Comparison of ENCODE assay signal across 8 cellular contexts in the genomic region with DNA sequence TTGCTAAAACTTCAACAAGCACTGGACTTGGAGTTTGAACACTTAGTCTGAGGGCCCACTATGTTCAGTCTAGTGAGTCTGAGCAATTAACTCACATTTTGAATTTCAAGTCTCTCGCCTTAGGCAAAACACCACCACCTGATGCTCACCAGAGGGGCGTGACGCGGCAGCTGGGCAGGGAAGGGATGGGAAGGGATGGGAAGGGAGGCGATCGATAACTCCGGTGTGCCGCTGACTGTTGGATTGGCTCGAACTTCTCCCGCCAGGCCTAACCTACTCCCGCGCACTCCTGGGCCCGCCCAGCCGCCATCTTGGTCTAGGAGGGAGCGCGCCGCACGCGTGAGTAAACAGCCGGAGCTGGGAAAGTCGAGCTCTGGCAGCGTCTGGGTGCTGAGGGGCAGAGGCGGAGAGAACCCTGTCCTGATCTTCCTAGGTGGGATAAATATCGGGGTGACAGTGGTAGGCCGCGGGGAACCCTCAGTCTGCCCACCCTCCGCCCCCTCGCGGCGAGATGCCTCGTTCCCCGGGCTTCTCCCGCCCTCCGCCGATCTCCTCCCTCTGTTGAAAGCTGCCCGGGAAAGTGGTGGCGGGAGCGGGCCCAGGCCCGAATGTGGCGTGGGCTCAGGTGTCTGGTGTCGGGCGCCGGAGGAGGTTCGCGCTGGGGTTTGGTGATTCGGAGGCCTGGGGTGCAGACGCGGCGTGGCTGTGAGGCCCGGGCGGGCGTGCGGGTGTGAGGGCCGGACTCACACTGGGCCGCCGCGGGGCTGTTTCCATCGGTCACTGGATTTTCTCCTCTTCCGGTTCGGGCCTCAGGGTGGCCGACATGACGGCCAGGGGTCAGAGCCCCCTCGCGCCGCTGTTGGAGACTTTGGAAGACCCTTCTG. TPM values are rescaled to one million over a fixed set of nuclear protein-coding genes. Genes with fewer than 3 reads are reported as not detected.
DNase-seq lines count a peak whose midpoint lies in the region; ATAC-seq lines count a peak whose summit lies in the region.

A gene with protein sequence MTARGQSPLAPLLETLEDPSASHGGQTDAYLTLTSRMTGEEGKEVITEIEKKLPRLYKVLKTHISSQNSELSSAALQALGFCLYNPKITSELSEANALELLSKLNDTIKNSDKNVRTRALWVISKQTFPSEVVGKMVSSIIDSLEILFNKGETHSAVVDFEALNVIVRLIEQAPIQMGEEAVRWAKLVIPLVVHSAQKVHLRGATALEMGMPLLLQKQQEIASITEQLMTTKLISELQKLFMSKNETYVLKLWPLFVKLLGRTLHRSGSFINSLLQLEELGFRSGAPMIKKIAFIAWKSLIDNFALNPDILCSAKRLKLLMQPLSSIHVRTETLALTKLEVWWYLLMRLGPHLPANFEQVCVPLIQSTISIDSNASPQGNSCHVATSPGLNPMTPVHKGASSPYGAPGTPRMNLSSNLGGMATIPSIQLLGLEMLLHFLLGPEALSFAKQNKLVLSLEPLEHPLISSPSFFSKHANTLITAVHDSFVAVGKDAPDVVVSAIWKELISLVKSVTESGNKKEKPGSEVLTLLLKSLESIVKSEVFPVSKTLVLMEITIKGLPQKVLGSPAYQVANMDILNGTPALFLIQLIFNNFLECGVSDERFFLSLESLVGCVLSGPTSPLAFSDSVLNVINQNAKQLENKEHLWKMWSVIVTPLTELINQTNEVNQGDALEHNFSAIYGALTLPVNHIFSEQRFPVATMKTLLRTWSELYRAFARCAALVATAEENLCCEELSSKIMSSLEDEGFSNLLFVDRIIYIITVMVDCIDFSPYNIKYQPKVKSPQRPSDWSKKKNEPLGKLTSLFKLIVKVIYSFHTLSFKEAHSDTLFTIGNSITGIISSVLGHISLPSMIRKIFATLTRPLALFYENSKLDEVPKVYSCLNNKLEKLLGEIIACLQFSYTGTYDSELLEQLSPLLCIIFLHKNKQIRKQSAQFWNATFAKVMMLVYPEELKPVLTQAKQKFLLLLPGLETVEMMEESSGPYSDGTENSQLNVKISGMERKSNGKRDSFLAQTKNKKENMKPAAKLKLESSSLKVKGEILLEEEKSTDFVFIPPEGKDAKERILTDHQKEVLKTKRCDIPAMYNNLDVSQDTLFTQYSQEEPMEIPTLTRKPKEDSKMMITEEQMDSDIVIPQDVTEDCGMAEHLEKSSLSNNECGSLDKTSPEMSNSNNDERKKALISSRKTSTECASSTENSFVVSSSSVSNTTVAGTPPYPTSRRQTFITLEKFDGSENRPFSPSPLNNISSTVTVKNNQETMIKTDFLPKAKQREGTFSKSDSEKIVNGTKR (N-terminal part only) (plus strand): TSS at position 302 of the 884 bp plus-strand sequence. CDS start 522 bp downstream, at position 824.

- peak within 1 kb of the TSS; percentile 39 to 89 for H3K14ac ChIP-seq in mesenchymal stem cell (ENCODE audit: low read length in 2 of 2)

- H2BK15ac ChIP-seq in mesenchymal stem cell (ENCODE audit: low read depth, poor library complexity, severe bottlenecking): peak within 1 kb of the TSS; percentile 41

- H2AFZ ChIP-seq in mesenchymal stem cell (ENCODE audit: low read depth, low read length): peak within 1 kb of the TSS; percentile 64

- peaks cover 3% of the 10 kb centered on the region for H3K79me1 ChIP-seq in mesenchymal stem cell (replicated peaks; ENCODE audit: low read length, poor library complexity, severe bottlenecking)

- H2BK120ac ChIP-seq in mesenchymal stem cell (ENCODE audit: low read depth, low read length): no peak within 1 kb of the TSS

- H3K4me1 Mint-ChIP-seq in effector memory CD8-positive, alpha-beta T cell (ENCODE audit: low read depth in 2 of 2): peaks cover 10 to 16% of the 10 kb centered on the region in 2 donors

- H3K9me3 ChIP-seq in mesenchymal stem cell (ENCODE audit: control insufficient read depth, low read length): no peaks in the 10 kb centered on the region

- H3K4me1 ChIP-seq in mesenchymal stem cell (ENCODE audit: control insufficient read depth, insufficient read depth, low read depth, low read length): peaks cover 5% of the 10 kb centered on the region

- no peak within 1 kb of the TSS for H2AK5ac ChIP-seq in mesenchymal stem cell (ENCODE audit: low read length, severe bottlenecking)

- no peaks in the 10 kb centered on the region for H3K9me3 Mint-ChIP-seq in effector memory CD8-positive, alpha-beta T cell

- POLR2A ChIA-PET in activated CD8-positive, alpha-beta memory T cell treated with anti-CD3 and anti-CD28 coated beads for 36 hours (lab: Charles Lee): interaction anchor here (0.6 to 0.7 kb wide), 2 partner anchors 121 to 1384 kb away, joined by 3 to 6 read pairs; no protein-coding TSS in a partner anchor

- peak within 1 kb of the TSS; percentile 92 to 94 for H3K27ac Mint-ChIP-seq in effector memory CD8-positive, alpha-beta T cell

- peak within 1 kb of the TSS; percentile 91 for H3K27ac ChIP-seq in mesenchymal stem cell (ENCODE audit: low read length, poor library complexity, severe bottlenecking)

- peak within 1 kb of the TSS; percentile 98 for H3K9ac ChIP-seq in mesenchymal stem cell (ENCODE audit: low read length)

- CTCF ChIA-PET in activated CD8-positive, alpha-beta memory T cell treated with anti-CD3 and anti-CD28 coated beads for 36 hours (lab: Charles Lee): interaction anchor here (0.6 to 1.8 kb wide), 6 partner anchors 9 to 152 kb away, joined by 3 to 7 read pairs (median 4); partner anchors contain the start of gene RBM43

- H3K4me2 ChIP-seq in mesenchymal stem cell (ENCODE audit: low read length, poor library complexity, severe bottlenecking): peak within 1 kb of the TSS; percentile 95

- H2BK5ac ChIP-seq in mesenchymal stem cell (ENCODE audit: low read depth, low read length, poor library complexity, severe bottlenecking): peak within 1 kb of the TSS; percentile 74

- DNase-seq in COR-L47 (lab: John Stamatoyannopoulos, UW) (peak; percentile 97), HS-5 (ENCODE audit: low read depth) (peak; percentile 76), NOMO-1 (lab: John Stamatoyannopoulos, UW; ENCODE audit: unreplicated experiment in 2 of 2) (peak; percentile 82 to 86), mesenchymal stem cell (peak; percentile 94)
- DNase-seq in effector memory CD8-positive, alpha-beta T cell: peak; percentile 51 to 70 (median 53)
- DNase-seq in stimulated activated CD8-positive, alpha-beta memory T cell treated with anti-CD3 and anti-CD28 coated beads, Interleukin-12 subunit alpha, Interleukin-12 subunit beta, amount 100 ng/mL, for 4 hours (ENCODE audit: low read depth): peak; percentile 62

- WGBS in mesenchymal stem cell: under 1% methylated on average over 48 of the region's 65 CpGs

- H3K36me3 Mint-ChIP-seq in effector memory CD8-positive, alpha-beta T cell (ENCODE audit: insufficient read depth): peaks cover 36% of the 10 kb centered on the region

- peak within 1 kb of the TSS; percentile 94 to 99 for H3K4me3 ChIP-seq in mesenchymal stem cell (ENCODE audit: insufficient read depth in 1 of 2, low read depth in 1 of 2, low read length in 2 of 2)

- peak within 1 kb of the TSS; percentile 56 to 90 for H3K18ac ChIP-seq in mesenchymal stem cell (ENCODE audit: low read depth in 1 of 2, low read length in 2 of 2)

- peak; percentile 75 for ATAC-seq in GM19468 (IDR thresholded peaks at IDR 0.05; ENCODE audit: extremely low read depth, unreplicated experiment)
- peak; percentile 86 for ATAC-seq in effector memory CD8-positive, alpha-beta T cell (replicated peaks)

- no peaks in the 10 kb centered on the region for H3K27me3 ChIP-seq in mesenchymal stem cell (ENCODE audit: control insufficient read depth in 1 of 2, insufficient read depth in 1 of 2, low read length in 2 of 2)

- peak within 1 kb of the TSS in 1 of 2 experiments; percentile 26 for H2BK12ac ChIP-seq in mesenchymal stem cell (ENCODE audit: low read length in 2 of 2)

- peaks cover 9 to 25% of the 10 kb centered on the region in 2 experiments for H3K36me3 ChIP-seq in mesenchymal stem cell (ENCODE audit: control insufficient read depth in 1 of 2, insufficient read depth in 2 of 2, low read depth in 1 of 2, low read length in 2 of 2)

- H4K8ac ChIP-seq in mesenchymal stem cell (ENCODE audit: low read length): peak within 1 kb of the TSS; percentile 89

- H3K4me3 Mint-ChIP-seq in effector memory CD8-positive, alpha-beta T cell: peak within 1 kb of the TSS; percentile 92 to 95

- H3K23ac ChIP-seq in mesenchymal stem cell (ENCODE audit: low read length in 2 of 2): peak within 1 kb of the TSS in 1 of 2 experiments; percentile 56

- peak within 1 kb of the TSS; percentile 34 for H4K91ac ChIP-seq in mesenchymal stem cell (ENCODE audit: low read length)

- H3K4ac ChIP-seq in mesenchymal stem cell (ENCODE audit: low read depth in 1 of 2, low read length in 2 of 2): peak within 1 kb of the TSS; percentile 66 to 91

- no peaks in the 10 kb centered on the region for H3K27me3 Mint-ChIP-seq in effector memory CD8-positive, alpha-beta T cell

RNA-seq across cellular contexts. Expression of the gene that starts here (rescaled TPM):
- 10 to 100 TPM; 74.1 to 78.4 TPM for total RNA-seq in activated CD8-positive, alpha-beta memory T cell treated with anti-CD3 and anti-CD28 coated beads for 36 hours
- 8.2 TPM for polyA plus RNA-seq in mesenchymal stem cell (2013, experiment 1 of 2)
- 7.8 TPM for polyA plus RNA-seq in mesenchymal stem cell (2013, experiment 2 of 2)

Comparison
In these comparisons a context has a peak if more than half of its experiments do, and no peak if none do; other contexts are left out.
1. Peak in every context shown above with its lines: DNase-seq, ATAC-seq, H3K4me3 ChIP-seq and H3K27ac ChIP-seq.